21 cellular contexts compared by ENCODE assay signal in the genomic region with DNA sequence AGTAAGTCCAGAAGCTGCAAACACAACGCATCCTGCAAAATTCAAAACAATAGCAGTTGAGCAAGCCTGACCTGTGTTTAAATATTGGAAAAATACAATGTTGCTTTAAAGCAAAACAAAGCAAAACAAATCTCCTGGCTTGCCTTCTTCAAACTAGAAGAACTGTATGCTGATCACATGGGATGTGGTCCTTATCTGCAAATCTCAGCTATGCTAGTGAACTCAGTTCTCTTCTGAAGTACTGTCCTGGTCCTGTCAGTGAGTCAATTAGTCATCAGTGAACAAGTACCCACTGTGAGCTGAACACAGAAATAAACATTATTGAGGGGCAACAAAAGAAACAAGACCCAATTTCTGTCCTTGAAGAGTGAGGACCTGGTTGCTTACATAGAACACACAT.
"Had no signal": no experiment of that assay in that cellular context is flagged by ENCODE, and none has a peak within 500 bp of the region (broad histone marks: within the 10 kb centered on the region; RNA-seq: fewer than 3 reads in every experiment).

No MANE protein-coding gene starts in this region.

- ATAC-seq: naive thymus-derived CD8-positive, alpha-beta T cell; pancreas; right cardiac atrium; stimulated activated effector memory CD8-positive, alpha-beta T cell treated with anti-CD3 and anti-CD28 coated beads, Interleukin-12 subunit alpha, Interleukin-12 subunit beta, amount 100 ng/mL, for 72 hours had no signal

- H3K4me1 ChIP-seq: left ventricle myocardium inferior, pancreas, prostate gland, sigmoid colon, spleen, suprapubic skin, tibial nerve, uterus had no signal

- H3K36me3 ChIP-seq: left ventricle myocardium inferior, pancreas, prostate gland, sigmoid colon, spleen, suprapubic skin, thoracic aorta, tibial nerve, uterus had no signal

- H3K4me3 ChIP-seq: left ventricle myocardium inferior, pancreas, prostate gland, sigmoid colon, spleen, suprapubic skin, thoracic aorta, tibial nerve, uterus had no signal

- DNase-seq: hypothalamus; immature natural killer cell; kidney; left ventricle myocardium inferior; naive thymus-derived CD8-positive, alpha-beta T cell; nucleus accumbens; pancreas; posterior cingulate gyrus; retina; right cardiac atrium; sigmoid colon; small intestine; spleen; stimulated activated CD4-positive, alpha-beta T cell treated with anti-CD3 and anti-CD28 coated beads, Interleukin-4, amount 100 ng/mL, for 24 hours; stimulated activated naive CD4-positive, alpha-beta T cell; uterus had no signal

- H3K27me3 ChIP-seq: pancreas, sigmoid colon, spleen, suprapubic skin, tibial nerve, uterus had no signal

- H3K9me3 ChIP-seq: left ventricle myocardium inferior, pancreas, prostate gland, sigmoid colon, suprapubic skin, thoracic aorta, tibial nerve, uterus had no signal

- H3K27ac ChIP-seq: left ventricle myocardium inferior, pancreas, prostate gland, sigmoid colon, spleen, suprapubic skin, thoracic aorta, tibial nerve, uterus had no signal
